Comparison of ENCODE assay signal across 8 cellular contexts in genomic region chr1:110495926-110496600, GRCh38. TPM values are rescaled to one million over a fixed set of nuclear protein-coding genes. Genes with fewer than 3 reads are reported as not detected.
DNase-seq lines count a peak whose midpoint lies in the region; ATAC-seq, FAIRE-seq and TF ChIP-seq lines count a peak whose summit lies in the region.

No MANE protein-coding gene starts in this region.

- FAIRE-seq in H54 (lab: Jason Lieb, UNC) = peak; percentile 71

- H3K27me3 Mint-ChIP-seq in brain = peaks cover 17% of the 10 kb centered on the region

- H3K36me3 ChIP-seq in BJ (ENCODE audit: control insufficient read depth, insufficient read depth, low read length) = no peaks in the 10 kb centered on the region

- no peak overlapping the region for H3K4me3 ChIP-seq in BJ (ENCODE audit: low read depth, low read length)

- peaks cover 10% of the 10 kb centered on the region for H3K27me3 ChIP-seq in BJ (ENCODE audit: control insufficient read depth, insufficient read depth, low read length)

- peaks cover 0 to 3% (median 0%) of the 10 kb centered on the region in 5 experiments for H3K9me3 Mint-ChIP-seq in brain

- TF ChIP-seq CTCF in BJ (IDR thresholded peaks at IDR 0.05; ENCODE audit: insufficient read depth, low read depth, low read length) (peak; percentile 95), brain (conservative IDR thresholded peaks at IDR 0.05) (peak; percentile 95 to 98)

- no peak for TF ChIP-seq POLR2A in H54 (IDR thresholded peaks at IDR 0.05; ENCODE audit: low read depth, low read length)

- POLR2A ChIA-PET in BJ (lab: Charles Lee) = interaction anchor here (0.6 to 1.0 kb wide), 2 partner anchors 84 to 202 kb away, joined by 3 to 5 read pairs; no protein-coding TSS in a partner anchor

- DNase-seq in BJ (ENCODE audit: low read depth) = peak; percentile 19
- DNase-seq in H54 (ENCODE audit: insufficient read length, low spot score) = peak; percentile 75
- peak; percentile 83 for DNase-seq in NCI-H2196 (lab: John Stamatoyannopoulos, UW; ENCODE audit: unreplicated experiment)
- DNase-seq in UCSD-AML1 (lab: John Stamatoyannopoulos, UW; ENCODE audit: unreplicated experiment) = peak; percentile 67
- peak; percentile 70 for DNase-seq in iris pigment epithelial cell (ENCODE audit: low read depth)
- peak; percentile 56 to 69 for DNase-seq in stimulated activated CD4-positive, alpha-beta T cell treated with anti-CD3 and anti-CD28 coated beads, Interleukin-15, amount 100 ng/mL, for 48 hours (ENCODE audit: low read depth in 2 of 2)

- peaks cover 33% of the 10 kb centered on the region for H3K4me1 Mint-ChIP-seq in brain

- H3K27ac Mint-ChIP-seq in brain = peak overlapping the region in 4 of 5 experiments; percentile 2 to 97 (median 81)

- no peak for ATAC-seq in HG03159 (IDR thresholded peaks at IDR 0.05; ENCODE audit: unreplicated experiment)

- H3K36me3 Mint-ChIP-seq in brain = no peaks in the 10 kb centered on the region

- peak overlapping the region in 1 of 5 experiments; percentile 1 for H3K4me3 Mint-ChIP-seq in brain

- CTCF ChIA-PET in BJ (lab: Yijun Ruan, JAX) = interaction anchor here (0.5 to 8.5 kb wide), 54 partner anchors 9 to 1763 kb away, joined by 3 to 144 read pairs (median 4); partner anchors contain the start of genes AHCYL1, KCNC4, LAMTOR5 and PROK1

RNA-seq across cellular contexts. Expression of gene KCNA10, which starts 22.9 kb away (rescaled TPM):
- polyA plus RNA-seq in BJ (2011; rRNA removed) = not detected in 2 replicates
- not detected in 2 replicates for polyA minus RNA-seq in BJ (2011; rRNA and poly(A)+ RNA removed)
- polyA plus RNA-seq in brain (ENCODE audit: insufficient read depth, low read depth, low replicate concordance) = not detected

RNA-seq across cellular contexts. Expression of gene PROK1, which starts 45.1 kb away (rescaled TPM):
- not detected in 2 replicates for polyA plus RNA-seq in BJ (2011; rRNA removed)
- not detected in 2 replicates for polyA minus RNA-seq in BJ (2011; rRNA and poly(A)+ RNA removed)
- polyA plus RNA-seq in brain (ENCODE audit: insufficient read depth, low read depth, low replicate concordance) = 1.1 TPM

Comparison
In these comparisons a context has a peak if more than half of its experiments do, and no peak if none do; other contexts are left out.
1. DNase-seq: peak in every context shown above with its lines; median percentile 83 in NCI-H2196; 75 in H54; 70 in iris pigment epithelial cell; 67 in UCSD-AML1; 62 in stimulated activated CD4-positive, alpha-beta T cell treated with anti-CD3 and anti-CD28 coated beads, Interleukin-15, amount 100 ng/mL, for 48 hours; 19 in BJ.